25 cellular contexts compared by ENCODE assay signal in genomic region chr3:154062513-154062912, GRCh38. TPM values are rescaled to one million over a fixed set of nuclear protein-coding genes. Genes with fewer than 3 reads are reported as not detected.
DNase-seq lines count a peak whose midpoint lies in the region; ATAC-seq and TF ChIP-seq lines count a peak whose summit lies in the region.
"Had no signal": no experiment of that assay in that cellular context is flagged by ENCODE, and none has a peak within 500 bp of the region (broad histone marks: within the 10 kb centered on the region; RNA-seq: fewer than 3 reads in every experiment).

No MANE protein-coding gene starts in this region.

- peaks cover 3% of the 10 kb centered on the region for H3K4me1 ChIP-seq in mesendoderm (ENCODE audit: control insufficient read depth, low read depth, low read length)
- H3K4me1 ChIP-seq: BLaER1 had no signal

- whole genome bisulfite sequencing in mesendoderm (ENCODE audit: extremely low coverage, insufficient coverage, low lambda C conversion rate) = no CpG with 5 or more reads among the region's 7 CpGs

- POLR2A ChIA-PET in WTC11 (lab: Charles Lee) = no interaction called here
- POLR2A ChIA-PET in activated CD4-positive, alpha-beta T cell treated with anti-CD3 and anti-CD28 coated beads, Interleukin-2, amount 10 ng/mL, durations not matched to agents 7 days and 5 days (lab: Charles Lee) = no interaction called here

- H3K56ac ChIP-seq in mesendoderm (ENCODE audit: low read length) = no peak overlapping the region

- H3K4me3 Mint-ChIP-seq in WTC11 = no peak overlapping the region
- no peak overlapping the region for H3K4me3 Mint-ChIP-seq in activated CD4-positive, alpha-beta T cell treated with anti-CD3 and anti-CD28 coated beads, Interleukin-2, amount 10 ng/mL, durations not matched to agents 7 days and 5 days
- H3K4me3 Mint-ChIP-seq: CD4-positive, alpha-beta T cell had no signal

- H3K18ac ChIP-seq in mesendoderm (ENCODE audit: low read length) = no peak overlapping the region

- H3K27me3 ChIP-seq in mesendoderm (ENCODE audit: insufficient read depth, low read length, poor library complexity) = no peaks in the 10 kb centered on the region
- H3K27me3 ChIP-seq: BLaER1 had no signal

- CTCF ChIA-PET in WTC11 (lab: Charles Lee) = interaction anchor here (0.8 kb wide), 1 partner anchor 59 kb away, joined by 5 read pairs; the partner anchor contains the start of gene ARHGEF26
- CTCF ChIA-PET in activated CD4-positive, alpha-beta T cell treated with anti-CD3 and anti-CD28 coated beads, Interleukin-2, amount 10 ng/mL, durations not matched to agents 7 days and 5 days (lab: Charles Lee) = no interaction called here

- no peak overlapping the region for H2BK15ac ChIP-seq in mesendoderm (replicated peaks; ENCODE audit: low read depth)

- H3K23ac ChIP-seq in mesendoderm (ENCODE audit: low read length) = no peak overlapping the region

- H3K27me3 Mint-ChIP-seq in WTC11 (ENCODE audit: low read depth) = no peaks in the 10 kb centered on the region; the same call in 1 of the 2 replicates
- no peaks in the 10 kb centered on the region for H3K27me3 Mint-ChIP-seq in activated CD4-positive, alpha-beta T cell treated with anti-CD3 and anti-CD28 coated beads, Interleukin-2, amount 10 ng/mL, durations not matched to agents 7 days and 5 days

- no peak overlapping the region for H2BK120ac ChIP-seq in mesendoderm (ENCODE audit: low read depth, low read length)

- no peak for TF ChIP-seq CTCF in WTC11 (IDR thresholded peaks at IDR 0.05)

- no peaks in the 10 kb centered on the region for H3K36me3 ChIP-seq in mesendoderm (ENCODE audit: control insufficient read depth, insufficient read depth, low read length)
- H3K36me3 ChIP-seq: BLaER1 had no signal

- peak; percentile 71 for ATAC-seq in WTC11
- no peak for ATAC-seq in HG03196 (IDR thresholded peaks at IDR 0.05; ENCODE audit: unreplicated experiment)
- ATAC-seq: Panc1 had no signal

- H3K4ac ChIP-seq in mesendoderm (ENCODE audit: low read depth, low read length) = no peak overlapping the region

- no peak overlapping the region for H4K5ac ChIP-seq in mesendoderm (ENCODE audit: low read length)

- no peak overlapping the region for H3K27ac Mint-ChIP-seq in WTC11
- H3K27ac Mint-ChIP-seq in activated CD4-positive, alpha-beta T cell treated with anti-CD3 and anti-CD28 coated beads, Interleukin-2, amount 10 ng/mL, durations not matched to agents 7 days and 5 days = no peak overlapping the region
- H3K27ac Mint-ChIP-seq: CD4-positive, alpha-beta T cell had no signal

- no peak overlapping the region for H2AK5ac ChIP-seq in mesendoderm (ENCODE audit: low read length)

- H3K79me1 ChIP-seq in mesendoderm (ENCODE audit: low read length) = no peaks in the 10 kb centered on the region

- peaks cover 17% of the 10 kb centered on the region for H3K9me3 Mint-ChIP-seq in WTC11
- H3K9me3 Mint-ChIP-seq in activated CD4-positive, alpha-beta T cell treated with anti-CD3 and anti-CD28 coated beads, Interleukin-2, amount 10 ng/mL, durations not matched to agents 7 days and 5 days = peaks cover 2% of the 10 kb centered on the region
- H3K9me3 Mint-ChIP-seq: CD4-positive, alpha-beta T cell had no signal

- H3K4me3 ChIP-seq in mesendoderm (ENCODE audit: low read length) = no peak overlapping the region
- H3K4me3 ChIP-seq: BLaER1 had no signal

- H3K9ac ChIP-seq in mesendoderm (ENCODE audit: low read length) = no peak overlapping the region
- H3K9ac ChIP-seq: BLaER1, KMS-11 had no signal

- peak; percentile 24 for DNase-seq in NCI-H2227 (lab: John Stamatoyannopoulos, UW; ENCODE audit: unreplicated experiment)
- no peak for DNase-seq in NCI-H2227 treated with DMSO at 0.1 percent for 48 hours (lab: John Stamatoyannopoulos, UW)
- peak; percentile 28 for DNase-seq in NCI-H146 (lab: John Stamatoyannopoulos, UW)
- DNase-seq in WTC11 (ENCODE audit: low spot score) = peak; percentile 26
- peak; percentile 7 for DNase-seq in mesendoderm
- no peak for DNase-seq in C1 segment of cervical spinal cord (lab: John Stamatoyannopoulos, UW)
- no peak for DNase-seq in activated CD4-positive, alpha-beta T cell treated with anti-CD3 and anti-CD28 coated beads, Interleukin-2, amount 10 ng/mL, durations not matched to agents 7 days and 5 days
- DNase-seq: 8988T; ACHN; CD4-positive, alpha-beta T cell; H7; IMR-90; MM.1S; NCI-H1092; NCI-H1417 treated with DMSO at 0.1 percent for 48 hours; NCI-H187 treated with DMSO at 0.1 percent for 48 hours; NCI-H2107; NCI-H226; NCI-H510A; SHP77 had no signal

- H3K36me3 Mint-ChIP-seq in WTC11 = peaks cover 3% of the 10 kb centered on the region
- no peaks in the 10 kb centered on the region for H3K36me3 Mint-ChIP-seq in activated CD4-positive, alpha-beta T cell treated with anti-CD3 and anti-CD28 coated beads, Interleukin-2, amount 10 ng/mL, durations not matched to agents 7 days and 5 days (ENCODE audit: low read depth)

- no peaks in the 10 kb centered on the region for H3K79me2 ChIP-seq in mesendoderm (ENCODE audit: control insufficient read depth, insufficient read depth, low read length)

- H4K8ac ChIP-seq in mesendoderm (ENCODE audit: low read depth, low read length) = no peak overlapping the region

- no peak overlapping the region for H2BK5ac ChIP-seq in mesendoderm (ENCODE audit: low read length)

- no peak overlapping the region for H3K4me2 ChIP-seq in mesendoderm (ENCODE audit: low read length)
- H3K4me2 ChIP-seq: BLaER1, KMS-11 had no signal

- peaks cover 42% of the 10 kb centered on the region for H3K4me1 Mint-ChIP-seq in WTC11
- H3K4me1 Mint-ChIP-seq in activated CD4-positive, alpha-beta T cell treated with anti-CD3 and anti-CD28 coated beads, Interleukin-2, amount 10 ng/mL, durations not matched to agents 7 days and 5 days = no peaks in the 10 kb centered on the region

- no peak overlapping the region for H3K27ac ChIP-seq in mesendoderm (ENCODE audit: low read depth, low read length)
- H3K27ac ChIP-seq: BLaER1, KMS-11, RWPE1 had no signal

TF ChIP-seq in WTC11, 78 proteins besides CTCF, POLR2A, EP300 and RAD21:
- TF ChIP-seq, protein P1, sequence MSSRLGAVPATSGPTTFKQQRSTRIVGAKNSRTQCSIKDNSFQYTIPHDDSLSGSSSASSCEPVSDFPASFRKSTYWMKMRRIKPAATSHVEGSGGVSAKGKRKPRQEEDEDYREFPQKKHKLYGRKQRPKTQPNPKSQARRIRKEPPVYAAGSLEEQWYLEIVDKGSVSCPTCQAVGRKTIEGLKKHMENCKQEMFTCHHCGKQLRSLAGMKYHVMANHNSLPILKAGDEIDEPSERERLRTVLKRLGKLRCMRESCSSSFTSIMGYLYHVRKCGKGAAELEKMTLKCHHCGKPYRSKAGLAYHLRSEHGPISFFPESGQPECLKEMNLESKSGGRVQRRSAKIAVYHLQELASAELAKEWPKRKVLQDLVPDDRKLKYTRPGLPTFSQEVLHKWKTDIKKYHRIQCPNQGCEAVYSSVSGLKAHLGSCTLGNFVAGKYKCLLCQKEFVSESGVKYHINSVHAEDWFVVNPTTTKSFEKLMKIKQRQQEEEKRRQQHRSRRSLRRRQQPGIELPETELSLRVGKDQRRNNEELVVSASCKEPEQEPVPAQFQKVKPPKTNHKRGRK (CRISPR knock-in tag; IDR thresholded peaks at IDR 0.05; ENCODE audit: borderline replicate concordance) = no peak
- TF ChIP-seq ZNF396 (CRISPR knock-in tag; IDR thresholded peaks at IDR 0.05; ENCODE audit: borderline replicate concordance) (no peak), ARID4B (CRISPR knock-in tag; IDR thresholded peaks at IDR 0.05; ENCODE audit: borderline replicate concordance) (no peak)
- TF ChIP-seq, protein P2, sequence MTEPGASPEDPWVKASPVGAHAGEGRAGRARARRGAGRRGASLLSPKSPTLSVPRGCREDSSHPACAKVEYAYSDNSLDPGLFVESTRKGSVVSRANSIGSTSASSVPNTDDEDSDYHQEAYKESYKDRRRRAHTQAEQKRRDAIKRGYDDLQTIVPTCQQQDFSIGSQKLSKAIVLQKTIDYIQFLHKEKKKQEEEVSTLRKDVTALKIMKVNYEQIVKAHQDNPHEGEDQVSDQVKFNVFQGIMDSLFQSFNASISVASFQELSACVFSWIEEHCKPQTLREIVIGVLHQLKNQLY (CRISPR knock-in tag; IDR thresholded peaks at IDR 0.05) = no peak

RNA-seq across cellular contexts. Expression of gene ARHGEF26, which starts 58.7 kb away (rescaled TPM):
- 12.8 to 15.3 TPM (median 14.1 TPM) in 3 replicates for total RNA-seq in WTC11 (2021)
- polyA plus RNA-seq in mesendoderm (2013, experiment 1 of 2) = 6.5 TPM
- 6.7 TPM for polyA plus RNA-seq in mesendoderm (2013, experiment 2 of 2)
- under 1 TPM; 0.02 to 0.06 TPM for total RNA-seq in activated CD4-positive, alpha-beta T cell treated with anti-CD3 and anti-CD28 coated beads, Interleukin-2, amount 10 ng/mL, durations not matched to agents 7 days and 5 days

Comparison
In these comparisons a context has a peak if more than half of its experiments do, and no peak if none do; other contexts are left out.
1. DNase-seq: peak in NCI-H2227 (single experiment), NCI-H146 (single experiment), WTC11 (single experiment) and mesendoderm (single experiment); none in NCI-H2227 treated with DMSO at 0.1 percent for 48 hours (single experiment), C1 segment of cervical spinal cord (0 of 14) and activated CD4-positive, alpha-beta T cell treated with anti-CD3 and anti-CD28 coated beads, Interleukin-2, amount 10 ng/mL, durations not matched to agents 7 days and 5 days (single experiment).
2. RNA of gene ARHGEF26, which starts 58.7 kb away (total RNA-seq): 12.8 to 15.3 TPM in WTC11; 0.02 to 0.06 TPM in activated CD4-positive, alpha-beta T cell treated with anti-CD3 and anti-CD28 coated beads, Interleukin-2, amount 10 ng/mL, durations not matched to agents 7 days and 5 days; every median in the first group is over 10 times any median in the second.